In genomic region chr1:8373547-8374270, GRCh38 we compare ENCODE assay signal across 9 cellular contexts. TPM values are rescaled to one million over a fixed set of nuclear protein-coding genes. Genes with fewer than 3 reads are reported as not detected.
DNase-seq lines count a peak whose midpoint lies in the region; ATAC-seq and TF ChIP-seq lines count a peak whose summit lies in the region.
"Had no signal": no experiment of that assay in that cellular context is flagged by ENCODE, and none has a peak within 500 bp of the region (broad histone marks: within the 10 kb centered on the region; RNA-seq: fewer than 3 reads in every experiment).

No MANE protein-coding gene starts in this region.

- H3K27ac Mint-ChIP-seq in activated naive CD8-positive, alpha-beta T cell: peak overlapping the region; percentile 50
- no peak overlapping the region for H3K27ac Mint-ChIP-seq in activated naive CD8-positive, alpha-beta T cell treated with anti-CD3 and anti-CD28 coated beads for 36 hours
- peak overlapping the region; percentile 73 for H3K27ac Mint-ChIP-seq in stimulated activated memory B cell treated with anti-CD40 and anti-IgM and Interleukin-4, amounts not matched to agents 10 μg/mL and 1 μg/mL and 100 μg/mL, for 72 hours

- H3K27me3 Mint-ChIP-seq in activated naive CD8-positive, alpha-beta T cell: no peaks in the 10 kb centered on the region
- no peaks in the 10 kb centered on the region for H3K27me3 Mint-ChIP-seq in activated naive CD8-positive, alpha-beta T cell treated with anti-CD3 and anti-CD28 coated beads for 36 hours
- H3K27me3 Mint-ChIP-seq in stimulated activated memory B cell treated with anti-CD40 and anti-IgM and Interleukin-4, amounts not matched to agents 10 μg/mL and 1 μg/mL and 100 μg/mL, for 72 hours: no peaks in the 10 kb centered on the region
- H3K27me3 Mint-ChIP-seq: activated B cell treated with CpG ODN at 0.5 μM for 24 hours had no signal

- H3K4me1 Mint-ChIP-seq in activated naive CD8-positive, alpha-beta T cell (ENCODE audit: low read depth): peaks cover 47% of the 10 kb centered on the region
- peaks cover 34% of the 10 kb centered on the region for H3K4me1 Mint-ChIP-seq in activated naive CD8-positive, alpha-beta T cell treated with anti-CD3 and anti-CD28 coated beads for 36 hours
- peaks cover 61% of the 10 kb centered on the region for H3K4me1 Mint-ChIP-seq in stimulated activated memory B cell treated with anti-CD40 and anti-IgM and Interleukin-4, amounts not matched to agents 10 μg/mL and 1 μg/mL and 100 μg/mL, for 72 hours

- ATAC-seq in left colon: peak; percentile 26
- ATAC-seq in stimulated activated memory B cell treated with anti-CD40 and anti-IgM and Interleukin-4, amounts not matched to agents 10 μg/mL and 1 μg/mL and 100 μg/mL, for 72 hours: no peak
- no peak for ATAC-seq in HG03565 (IDR thresholded peaks at IDR 0.05; ENCODE audit: unreplicated experiment)

- DNase-seq in activated naive CD8-positive, alpha-beta T cell treated with anti-CD3 and anti-CD28 coated beads for 36 hours: no peak
- DNase-seq in cardiac fibroblast (ENCODE audit: low read depth in 2 of 2) (peak; percentile 84), left colon (no peak), HuH-7 (ENCODE audit: low spot score) (no peak), KG1 (lab: John Stamatoyannopoulos, UW) (no peak)
- DNase-seq: activated B cell treated with CpG ODN at 0.5 μM for 24 hours had no signal

- no peak overlapping the region for H3K4me3 Mint-ChIP-seq in activated naive CD8-positive, alpha-beta T cell
- no peak overlapping the region for H3K4me3 Mint-ChIP-seq in activated naive CD8-positive, alpha-beta T cell treated with anti-CD3 and anti-CD28 coated beads for 36 hours
- H3K4me3 Mint-ChIP-seq in stimulated activated memory B cell treated with anti-CD40 and anti-IgM and Interleukin-4, amounts not matched to agents 10 μg/mL and 1 μg/mL and 100 μg/mL, for 72 hours: no peak overlapping the region
- H3K4me3 Mint-ChIP-seq: activated B cell treated with CpG ODN at 0.5 μM for 24 hours had no signal

- H3K4me3 ChIP-seq in cardiac fibroblast (replicated peaks in 1 of 2; ENCODE audit: low read depth in 2 of 2, low read length in 2 of 2): no peak overlapping the region

- no peak for TF ChIP-seq CTCF in cardiac fibroblast (IDR thresholded peaks at IDR 0.05; ENCODE audit: low read depth, low read length)

- intact Hi-C loops in left colon (cut with DNase I, micrococcal nuclease): no loop called here

- no peaks in the 10 kb centered on the region for H3K9me3 Mint-ChIP-seq in activated naive CD8-positive, alpha-beta T cell (ENCODE audit: low read depth)
- H3K9me3 Mint-ChIP-seq in activated naive CD8-positive, alpha-beta T cell treated with anti-CD3 and anti-CD28 coated beads for 36 hours: no peaks in the 10 kb centered on the region
- H3K9me3 Mint-ChIP-seq in stimulated activated memory B cell treated with anti-CD40 and anti-IgM and Interleukin-4, amounts not matched to agents 10 μg/mL and 1 μg/mL and 100 μg/mL, for 72 hours: no peaks in the 10 kb centered on the region
- H3K9me3 Mint-ChIP-seq: activated B cell treated with CpG ODN at 0.5 μM for 24 hours had no signal

- peaks cover 4% of the 10 kb centered on the region for H3K36me3 Mint-ChIP-seq in activated naive CD8-positive, alpha-beta T cell
- peaks cover 7% of the 10 kb centered on the region for H3K36me3 Mint-ChIP-seq in activated naive CD8-positive, alpha-beta T cell treated with anti-CD3 and anti-CD28 coated beads for 36 hours
- H3K36me3 Mint-ChIP-seq in stimulated activated memory B cell treated with anti-CD40 and anti-IgM and Interleukin-4, amounts not matched to agents 10 μg/mL and 1 μg/mL and 100 μg/mL, for 72 hours: peaks cover 29% of the 10 kb centered on the region

RNA-seq across cellular contexts. Expression of gene SLC45A1, which starts 55.8 kb away (rescaled TPM):
- total RNA-seq in activated naive CD8-positive, alpha-beta T cell treated with anti-CD3 and anti-CD28 coated beads for 36 hours: under 1 TPM; 0.12 to 0.28 TPM
- under 1 TPM; 0.70 to 0.73 TPM for total RNA-seq in left colon

Comparison
In these comparisons a context has a peak if more than half of its experiments do, and no peak if none do; other contexts are left out.
1. DNase-seq: peak in cardiac fibroblast (2 of 2); none in activated naive CD8-positive, alpha-beta T cell treated with anti-CD3 and anti-CD28 coated beads for 36 hours (single experiment), left colon (0 of 2), HuH-7 (single experiment) and KG1 (single experiment).